Comparison of ENCODE assay signal across 9 cellular contexts in the genomic region with DNA sequence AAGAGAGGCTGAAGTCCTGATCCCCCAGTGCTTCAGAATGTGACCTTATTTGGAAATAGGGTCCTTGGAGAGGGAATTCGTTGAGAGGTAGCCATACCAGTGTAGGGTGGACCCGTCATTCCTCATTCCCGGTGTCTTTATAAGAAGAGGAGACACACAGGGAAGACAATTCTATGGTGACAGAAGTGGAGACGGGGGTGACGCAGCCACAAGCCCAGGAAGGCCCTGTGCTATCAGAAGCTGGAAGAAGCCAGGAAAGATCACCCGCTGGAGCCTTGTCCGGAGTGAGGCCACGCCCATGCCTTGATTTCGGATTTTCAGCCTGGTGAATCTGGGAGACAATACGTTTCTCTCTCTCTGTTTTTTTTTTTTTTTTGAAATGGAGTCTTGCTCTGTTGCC. TPM values are rescaled to one million over a fixed set of nuclear protein-coding genes. Genes with fewer than 3 reads are reported as not detected.
"Had no signal": no experiment of that assay in that cellular context is flagged by ENCODE, and none has a peak within 500 bp of the region (broad histone marks: within the 10 kb centered on the region; RNA-seq: fewer than 3 reads in every experiment).

No MANE protein-coding gene starts in this region.

- DNase-seq: GM23248, GOT3, H9, HCEC 1CT, KG1 had no signal

- H2AFZ ChIP-seq: GM23248 had no signal

- H3K9ac ChIP-seq: GM23248 had no signal

- H3K4me3 Mint-ChIP-seq: H9 had no signal

- H3K27ac Mint-ChIP-seq: H9 had no signal

- H3K4me3 ChIP-seq: GM23248, K562 had no signal

- H3K27ac ChIP-seq: GM23248, HL-60 had no signal

- H3K9me3 Mint-ChIP-seq: H9 had no signal

- ATAC-seq: HepG2, K562 had no signal

RNA-seq across cellular contexts. Expression of a gene that starts 9.6 kb away (rescaled TPM):
- total RNA-seq: GM23248, H9, HepG2, HT1080, K562 had no signal
- polyA plus RNA-seq: GM23248, HepG2, K562 had no signal

RNA-seq across cellular contexts. Expression of a gene that starts 40.9 kb away (rescaled TPM):
- total RNA-seq: GM23248 had no signal
- polyA plus RNA-seq: GM23248 had no signal
